30 cellular contexts compared by ENCODE assay signal in the genomic region with DNA sequence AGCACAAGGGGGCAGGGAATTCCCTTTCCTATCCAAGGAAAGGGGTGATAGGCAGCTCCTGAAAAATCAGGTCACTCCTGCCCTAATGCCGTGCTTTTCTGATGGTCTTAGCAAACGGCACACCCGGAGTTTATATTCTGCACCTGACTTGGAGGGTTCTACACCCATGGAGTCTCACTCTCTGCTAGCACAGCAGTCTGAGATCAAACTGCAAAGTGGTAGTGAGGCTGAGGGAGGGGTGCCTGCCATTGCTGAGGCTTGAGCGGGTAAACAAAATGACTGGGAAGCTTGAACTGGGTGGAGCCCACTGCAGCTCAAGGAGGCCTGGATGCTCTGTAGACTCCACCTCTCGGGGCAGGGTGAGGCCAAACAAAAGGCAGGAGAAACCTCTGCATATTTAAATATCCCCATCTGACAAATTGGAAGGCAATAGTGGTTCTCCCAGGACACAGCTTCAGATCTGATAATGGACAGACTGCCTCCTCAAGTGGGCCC.
"Had no signal": no experiment of that assay in that cellular context is flagged by ENCODE, and none has a peak within 500 bp of the region (broad histone marks: within the 10 kb centered on the region; RNA-seq: fewer than 3 reads in every experiment).

No MANE protein-coding gene starts in this region.

- H3K4me1 Mint-ChIP-seq: naive thymus-derived CD8-positive, alpha-beta T cell; nephron; neural crest cell; stimulated activated memory B cell treated with anti-CD40 and anti-IgM and Interleukin-4, amounts not matched to agents 10 μg/mL and 1 μg/mL and 100 μg/mL, for 72 hours; stimulated activated naive CD8-positive, alpha-beta T cell treated with anti-CD3 and anti-CD28 coated beads, Interleukin-15, amount 100 ng/mL, for 72 hours had no signal

- H2AFZ ChIP-seq: hepatocyte had no signal

- H3K4me3 ChIP-seq: heart right ventricle, hepatocyte, left lung, lower lobe of right lung, ovary, prostate gland, sigmoid colon, testis, thyroid gland, transverse colon, upper lobe of left lung had no signal

- H3K27ac ChIP-seq: heart right ventricle, hepatocyte, left lung, lower lobe of right lung, neutrophil, ovary, prostate gland, sigmoid colon, testis, thyroid gland, transverse colon, upper lobe of left lung had no signal

- H3K36me3 ChIP-seq: heart right ventricle, left lung, lower lobe of right lung, neutrophil, ovary, prostate gland, sigmoid colon, thyroid gland, transverse colon, upper lobe of left lung had no signal

- H3K36me3 Mint-ChIP-seq: stimulated activated memory B cell treated with anti-CD40 and anti-IgM and Interleukin-4, amounts not matched to agents 10 μg/mL and 1 μg/mL and 100 μg/mL, for 72 hours had no signal

- H3K79me2 ChIP-seq: hepatocyte had no signal

- H3K4me1 ChIP-seq: heart right ventricle, left lung, lower lobe of right lung, prostate gland, sigmoid colon, testis, thyroid gland, transverse colon, upper lobe of left lung had no signal

- H3K27me3 Mint-ChIP-seq: naive thymus-derived CD8-positive, alpha-beta T cell; stimulated activated memory B cell treated with anti-CD40 and anti-IgM and Interleukin-4, amounts not matched to agents 10 μg/mL and 1 μg/mL and 100 μg/mL, for 72 hours; stimulated activated naive CD8-positive, alpha-beta T cell treated with anti-CD3 and anti-CD28 coated beads, Interleukin-15, amount 100 ng/mL, for 72 hours had no signal

- H3K4me2 ChIP-seq: hepatocyte had no signal

- DNase-seq: heart right ventricle; lower lobe of right lung; mammary epithelial cell; mesenchymal stem cell; naive thymus-derived CD8-positive, alpha-beta T cell; occipital lobe; retina; right cardiac atrium; sigmoid colon; small intestine; stimulated activated CD4-positive, alpha-beta T cell treated with anti-CD3 and anti-CD28 coated beads, Interleukin-1b, Interleukin-23, amount 100 ng/mL, for 48 hours; stimulated activated CD4-positive, alpha-beta T cell treated with anti-CD3 and anti-CD28 coated beads, Interleukin-2, amount 100 ng/mL, for 48 hours; stimulated activated CD4-positive, alpha-beta T cell treated with anti-CD3 and anti-CD28 coated beads, Interleukin-4, amount 100 ng/mL, for 4 hours; stimulated activated CD8-positive, alpha-beta memory T cell treated with anti-CD3 and anti-CD28 coated beads, Interleukin-4, amount 100 ng/mL, for 48 hours; stimulated activated naive CD4-positive, alpha-beta T cell treated with Interleukin-2 at 50 U/mL for 16 hours; stimulated activated naive CD8-positive, alpha-beta T cell treated with anti-CD3 and anti-CD28 coated beads, Interleukin-15, amount 100 ng/mL, for 72 hours; testis; thyroid gland; transverse colon; upper lobe of left lung had no signal

- H3K4me3 Mint-ChIP-seq: naive thymus-derived CD8-positive, alpha-beta T cell; nephron; neural crest cell; stimulated activated memory B cell treated with anti-CD40 and anti-IgM and Interleukin-4, amounts not matched to agents 10 μg/mL and 1 μg/mL and 100 μg/mL, for 72 hours; stimulated activated naive CD8-positive, alpha-beta T cell treated with anti-CD3 and anti-CD28 coated beads, Interleukin-15, amount 100 ng/mL, for 72 hours had no signal

- H3K27ac Mint-ChIP-seq: nephron; stimulated activated memory B cell treated with anti-CD40 and anti-IgM and Interleukin-4, amounts not matched to agents 10 μg/mL and 1 μg/mL and 100 μg/mL, for 72 hours; stimulated activated naive CD8-positive, alpha-beta T cell treated with anti-CD3 and anti-CD28 coated beads, Interleukin-15, amount 100 ng/mL, for 72 hours had no signal

- H3K27me3 ChIP-seq: heart right ventricle, hepatocyte, left lung, neutrophil, ovary, sigmoid colon, testis, thyroid gland, transverse colon, upper lobe of left lung had no signal

- H3K9me3 ChIP-seq: neutrophil, ovary, prostate gland, testis, thyroid gland had no signal

- FAIRE-seq: keratinocyte, small intestine, urothelium cell line had no signal
